18 cellular contexts compared by ENCODE assay signal in the genomic region with DNA sequence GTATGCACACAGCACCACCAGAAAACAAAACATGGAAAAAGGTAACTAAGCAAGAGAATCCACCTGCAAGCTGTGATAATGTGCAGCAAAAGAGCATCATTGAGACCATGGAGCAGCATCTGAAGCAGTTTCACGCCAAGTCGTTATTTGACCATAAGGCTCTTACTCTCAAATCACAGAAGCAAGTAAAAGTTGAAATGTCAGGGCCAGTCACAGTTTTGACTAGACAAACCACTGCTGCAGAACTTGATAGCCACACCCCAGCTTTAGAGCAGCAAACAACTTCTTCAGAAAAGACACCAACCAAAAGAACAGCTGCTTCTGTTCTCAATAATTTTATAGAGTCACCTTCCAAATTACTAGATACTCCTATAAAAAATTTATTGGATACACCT.
DNase-seq lines count a peak whose midpoint lies in the region; ATAC-seq lines count a peak whose summit lies in the region.
"Had no signal": no experiment of that assay in that cellular context is flagged by ENCODE, and none has a peak within 500 bp of the region (broad histone marks: within the 10 kb centered on the region; RNA-seq: fewer than 3 reads in every experiment).

No MANE protein-coding gene starts in this region.

- no peak for DNase-seq in left colon
- no peak for DNase-seq in NCI-H187 treated with DMSO at 0.1 percent for 48 hours (lab: John Stamatoyannopoulos, UW)
- no peak for DNase-seq in activated CD4-positive, alpha-beta T cell treated with anti-CD3 and anti-CD28 coated beads for 48 hours
- DNase-seq in naive thymus-derived CD4-positive, alpha-beta T cell = no peak
- DNase-seq in OCI-M2 (lab: John Stamatoyannopoulos, UW; ENCODE audit: unreplicated experiment) = no peak
- DNase-seq: activated CD8-positive, alpha-beta T cell treated with anti-CD3 and anti-CD28 coated beads, Interleukin-2, amount 10 ng/mL, durations not matched to agents 7 days and 5 days; activated gamma-delta T cell treated with Interleukin-2 at 50 U/mL for 16 hours; EL; endodermal cell; NCI-H1105; NCI-H524 treated with DMSO at 0.1 percent for 48 hours; right cardiac atrium had no signal

- no peaks in the 10 kb centered on the region for H3K27me3 ChIP-seq in naive thymus-derived CD4-positive, alpha-beta T cell (ENCODE audit: control insufficient read depth in 2 of 2, insufficient read depth in 2 of 2, low read length in 2 of 2)
- H3K27me3 ChIP-seq: BLaER1 treated with 17β-estradiol and CSF1 and Interleukin-3, amounts not matched to agents 10 nM and 100 nM; breast epithelium had no signal

- peaks cover 0 to 2% (median 0%) of the 10 kb centered on the region in 11 donors for H3K9me3 Mint-ChIP-seq in naive thymus-derived CD4-positive, alpha-beta T cell
- H3K9me3 Mint-ChIP-seq: endodermal cell had no signal

- POLR2A ChIA-PET in naive thymus-derived CD4-positive, alpha-beta T cell (lab: Charles Lee) = no interaction called here

- peaks cover 24 to 62% (median 61%) of the 10 kb centered on the region in 5 donors for H3K36me3 Mint-ChIP-seq in naive thymus-derived CD4-positive, alpha-beta T cell

- H3K4me1 ChIP-seq in naive thymus-derived CD4-positive, alpha-beta T cell (ENCODE audit: control insufficient read depth in 2 of 2, insufficient read depth in 2 of 2, low read length in 2 of 2) = no peaks in the 10 kb centered on the region
- H3K4me1 ChIP-seq: breast epithelium had no signal

- H3K4me3 ChIP-seq in naive thymus-derived CD4-positive, alpha-beta T cell (ENCODE audit: low read length) = no peak overlapping the region
- H3K4me3 ChIP-seq: BLaER1 treated with 17β-estradiol and CSF1 and Interleukin-3, amounts not matched to agents 10 nM and 100 nM; breast epithelium had no signal

- intact Hi-C loops in left colon (cut with DNase I, micrococcal nuclease) = no loop called here
- intact Hi-C loops in naive thymus-derived CD4-positive, alpha-beta T cell (cut with micrococcal nuclease) = no loop called here

- no peak overlapping the region for H3K27ac ChIP-seq in naive thymus-derived CD4-positive, alpha-beta T cell (ENCODE audit: low read depth, low read length)
- H3K27ac ChIP-seq: BLaER1 treated with 17β-estradiol and CSF1 and Interleukin-3, amounts not matched to agents 10 nM and 100 nM; breast epithelium had no signal

- CTCF ChIA-PET in naive thymus-derived CD4-positive, alpha-beta T cell (lab: Charles Lee) = interaction anchor here (1.0 kb wide), 1 partner anchor 10 kb away, joined by 3 read pairs; no protein-coding TSS in a partner anchor

- H3K4me1 Mint-ChIP-seq in naive thymus-derived CD4-positive, alpha-beta T cell = peaks cover 6 to 32% (median 10%) of the 10 kb centered on the region in 7 donors
- H3K4me1 Mint-ChIP-seq: endodermal cell had no signal

- no peak overlapping the region for H3K27ac Mint-ChIP-seq in naive thymus-derived CD4-positive, alpha-beta T cell
- H3K27ac Mint-ChIP-seq: activated CD8-positive, alpha-beta T cell treated with anti-CD3 and anti-CD28 coated beads, Interleukin-2, amount 10 ng/mL, durations not matched to agents 7 days and 5 days; endodermal cell had no signal

- H3K9me3 ChIP-seq in naive thymus-derived CD4-positive, alpha-beta T cell (ENCODE audit: control insufficient read depth in 2 of 3, low read length in 3 of 3) = no peaks in the 10 kb centered on the region
- H3K9me3 ChIP-seq: breast epithelium had no signal

- H3K36me3 ChIP-seq in naive thymus-derived CD4-positive, alpha-beta T cell (ENCODE audit: control insufficient read depth in 2 of 3, insufficient read depth in 3 of 3, low read length in 3 of 3) = peaks cover 5 to 35% (median 7%) of the 10 kb centered on the region in 3 experiments
- H3K36me3 ChIP-seq: breast epithelium had no signal

- ATAC-seq in GM18909 (IDR thresholded peaks at IDR 0.05; ENCODE audit: poor library complexity, unreplicated experiment) (peak; percentile 27), GM21717 (IDR thresholded peaks at IDR 0.05; ENCODE audit: unreplicated experiment) (peak; percentile 22), HG03135 (IDR thresholded peaks at IDR 0.05; ENCODE audit: unreplicated experiment) (peak; percentile 18), left colon (peak; percentile 37)
- no peak for ATAC-seq in naive thymus-derived CD4-positive, alpha-beta T cell
- ATAC-seq: activated CD8-positive, alpha-beta T cell treated with anti-CD3 and anti-CD28 coated beads, Interleukin-2, amount 10 ng/mL, durations not matched to agents 7 days and 5 days; HepG2; right cardiac atrium had no signal

- peak overlapping the region in 1 of 10 donors; percentile 14 for H3K4me3 Mint-ChIP-seq in naive thymus-derived CD4-positive, alpha-beta T cell
- H3K4me3 Mint-ChIP-seq: activated CD8-positive, alpha-beta T cell treated with anti-CD3 and anti-CD28 coated beads, Interleukin-2, amount 10 ng/mL, durations not matched to agents 7 days and 5 days; endodermal cell had no signal

- H3K27me3 Mint-ChIP-seq in naive thymus-derived CD4-positive, alpha-beta T cell = no peaks in the 10 kb centered on the region
